In the genomic region with DNA sequence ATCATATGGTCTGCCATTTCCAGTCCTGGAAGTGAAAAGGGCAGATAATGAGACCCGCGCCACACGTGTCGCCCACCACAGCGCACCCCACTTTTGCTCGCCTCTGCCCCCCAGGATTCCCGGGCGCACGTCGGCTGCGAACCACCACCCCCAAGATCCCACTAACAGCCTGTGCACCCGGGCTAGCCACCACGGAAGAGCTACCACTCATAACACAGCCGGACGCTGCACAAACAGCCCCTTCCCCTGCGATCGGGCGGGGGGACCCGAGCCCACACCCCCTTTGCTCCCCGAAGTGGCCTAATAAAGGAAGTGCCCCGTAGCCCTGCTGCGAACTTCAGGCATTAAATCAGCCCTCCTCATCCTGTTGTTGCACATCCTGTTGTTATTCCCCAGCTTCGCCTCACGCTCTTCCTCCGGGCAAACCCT, we compare ENCODE assay signal across 8 cellular contexts. TPM values are rescaled to one million over a fixed set of nuclear protein-coding genes. Genes with fewer than 3 reads are reported as not detected.
DNase-seq lines count a peak whose midpoint lies in the region; ATAC-seq, FAIRE-seq and TF ChIP-seq lines count a peak whose summit lies in the region.

No MANE protein-coding gene starts in this region.

- no peak for DNase-seq in GM12892 (ENCODE audit: insufficient read length)
- DNase-seq in Right ventricle myocardium superior: peak; percentile 66
- DNase-seq in putamen (ENCODE audit: low spot score): peak; percentile 25
- DNase-seq in COLO829 (ENCODE audit: low spot score): no peak

- peak; percentile 70 for FAIRE-seq in GM12892 (lab: Jason Lieb, UNC)

- ATAC-seq in HG02840 (IDR thresholded peaks at IDR 0.05; ENCODE audit: low FRiP score, unreplicated experiment) (peak; percentile 5), Right ventricle myocardium superior (ENCODE audit: poor library complexity) (peak; percentile 6), GM19463 (IDR thresholded peaks at IDR 0.05; ENCODE audit: unreplicated experiment) (no peak), GM19324 (IDR thresholded peaks at IDR 0.05; ENCODE audit: low FRiP score, unreplicated experiment) (no peak)

- intact Hi-C loops in Right ventricle myocardium superior (cut with DNase I): loop anchor here (10.0 kb wide), 2 partner anchors 141 to 381 kb away; no protein-coding TSS in a partner anchor

- peak overlapping the region; percentile 99 for H3K27ac ChIP-seq in VCaP

- TF ChIP-seq CTCF in VCaP (conservative IDR thresholded peaks at IDR 0.05): no peak

- TF ChIP-seq POLR2A in GM12892 (IDR thresholded peaks at IDR 0.05; ENCODE audit: low read depth, low read length): no peak

RNA-seq across cellular contexts. Expression of gene CITED2, which starts 0.5 kb away (rescaled TPM):
- polyA plus RNA-seq in GM12892 (2012; ENCODE audit: missing spikeins): 4.3 TPM
- total RNA-seq in Right ventricle myocardium superior: 133 TPM

Comparison
In these comparisons a context has a peak if more than half of its experiments do, and no peak if none do; other contexts are left out.
1. DNase-seq: peak in Right ventricle myocardium superior (single experiment) and putamen (single experiment); none in GM12892 (single experiment) and COLO829 (single experiment).
2. ATAC-seq: peak in HG02840 (single experiment) and Right ventricle myocardium superior (single experiment); none in GM19463 (single experiment) and GM19324 (single experiment).